Comparison of ENCODE assay signal across 21 cellular contexts in the genomic region with DNA sequence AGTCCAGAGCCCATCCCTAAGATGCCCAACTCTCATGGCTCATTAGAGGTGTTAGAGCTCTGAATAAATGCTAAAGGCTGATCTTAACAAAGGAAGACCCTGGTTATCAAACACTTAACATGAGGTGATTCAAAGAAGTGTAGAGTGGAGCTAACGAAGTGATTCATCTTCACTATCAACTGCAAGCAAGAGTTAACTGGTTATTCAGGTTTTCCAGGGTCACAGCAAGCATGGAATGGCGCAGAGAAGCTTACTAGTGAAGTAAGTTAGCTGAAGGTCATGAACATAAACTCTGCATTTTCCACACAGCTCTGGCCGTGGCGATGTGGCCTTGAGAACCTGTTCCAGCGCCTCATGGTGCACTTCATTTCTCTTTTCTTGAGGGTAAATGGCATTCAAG. TPM values are rescaled to one million over a fixed set of nuclear protein-coding genes. Genes with fewer than 3 reads are reported as not detected.
DNase-seq lines count a peak whose midpoint lies in the region; ATAC-seq and TF ChIP-seq lines count a peak whose summit lies in the region.
"Had no signal": no experiment of that assay in that cellular context is flagged by ENCODE, and none has a peak within 500 bp of the region (broad histone marks: within the 10 kb centered on the region; RNA-seq: fewer than 3 reads in every experiment).

No MANE protein-coding gene starts in this region.

- no peak for ATAC-seq in GM21423 (IDR thresholded peaks at IDR 0.05; ENCODE audit: unreplicated experiment)

- no peaks in the 10 kb centered on the region for H3K9me3 ChIP-seq in esophagus (ENCODE audit: control insufficient read depth in 2 of 2, insufficient read depth in 1 of 2, low read depth in 1 of 2, low read length in 1 of 2)
- H3K9me3 ChIP-seq: ascending aorta, HAP-1, right atrium auricular region had no signal

- H3K9me3 Mint-ChIP-seq in Calu3 (ENCODE audit: low read depth, unreplicated experiment) (no peaks in the 10 kb centered on the region), mesothelial cell of epicardium (no peaks in the 10 kb centered on the region)
- H3K9me3 Mint-ChIP-seq: activated naive CD4-positive, alpha-beta T cell treated with anti-CD3 and anti-CD28 coated beads, Interleukin-2, amount 50 U/mL, for 24 hours had no signal

- H3K4me3 ChIP-seq in LNCaP clone FGC (ENCODE audit: low read depth, low read length): no peak overlapping the region
- no peak overlapping the region for H3K4me3 ChIP-seq in esophagus (ENCODE audit: low read depth in 1 of 2, low read length in 2 of 2)
- H3K4me3 ChIP-seq in H7 (ENCODE audit: insufficient read depth, low read depth, low read length): no peak overlapping the region
- H3K4me3 ChIP-seq: ascending aorta, HAP-1, lung, right atrium auricular region had no signal

- H3K36me3 ChIP-seq in esophagus (ENCODE audit: control insufficient read depth in 2 of 2, insufficient read depth in 2 of 2, low read length in 1 of 2) (peaks cover 3 to 9% of the 10 kb centered on the region in 2 donors), H7 (replicated peaks; ENCODE audit: control insufficient read depth, insufficient read depth, low read length) (peaks cover 53% of the 10 kb centered on the region)

- H3K27ac Mint-ChIP-seq in Calu3 (ENCODE audit: unreplicated experiment): peak overlapping the region; percentile 56
- H3K27ac Mint-ChIP-seq in mesothelial cell of epicardium: peak overlapping the region; percentile 90
- H3K27ac Mint-ChIP-seq: activated naive CD4-positive, alpha-beta T cell treated with anti-CD3 and anti-CD28 coated beads, Interleukin-2, amount 50 U/mL, for 24 hours had no signal

- CTCF ChIA-PET in Calu3 (lab: Charles Lee): no interaction called here

- WGBS in esophagus, 2 donors: 64 to 65% methylated on average over 5 of the region's 5 CpGs

- peak overlapping the region; percentile 5 to 65 for H3K27ac ChIP-seq in esophagus (ENCODE audit: low read depth in 2 of 2, low read length in 1 of 2)
- H3K27ac ChIP-seq: ascending aorta, C4-2B, right atrium auricular region had no signal

- peaks cover 97% of the 10 kb centered on the region for H3K36me3 Mint-ChIP-seq in Calu3 (ENCODE audit: insufficient read depth, unreplicated experiment)
- H3K36me3 Mint-ChIP-seq in mesothelial cell of epicardium: peaks cover 61% of the 10 kb centered on the region
- H3K36me3 Mint-ChIP-seq: activated naive CD4-positive, alpha-beta T cell treated with anti-CD3 and anti-CD28 coated beads, Interleukin-2, amount 50 U/mL, for 24 hours had no signal

- no peak for TF ChIP-seq CTCF in Calu3 (IDR thresholded peaks at IDR 0.05; ENCODE audit: unreplicated experiment)
- TF ChIP-seq CTCF in LNCaP clone FGC (IDR thresholded peaks at IDR 0.05; ENCODE audit: control insufficient read depth, extremely low read depth, insufficient read depth): no peak
- no peak for TF ChIP-seq CTCF in mesothelial cell of epicardium (IDR thresholded peaks at IDR 0.05; ENCODE audit: unreplicated experiment)

- H3K27me3 Mint-ChIP-seq in Calu3 (ENCODE audit: unreplicated experiment) (no peaks in the 10 kb centered on the region), mesothelial cell of epicardium (ENCODE audit: low read depth) (no peaks in the 10 kb centered on the region)

- H3K4me1 Mint-ChIP-seq in Calu3 (ENCODE audit: low read depth, unreplicated experiment) (peaks cover 87% of the 10 kb centered on the region), mesothelial cell of epicardium (peaks cover 95% of the 10 kb centered on the region)
- H3K4me1 Mint-ChIP-seq: activated naive CD4-positive, alpha-beta T cell treated with anti-CD3 and anti-CD28 coated beads, Interleukin-2, amount 50 U/mL, for 24 hours had no signal

- intact Hi-C loops in Calu3 (cut with micrococcal nuclease; ENCODE audit: unreplicated experiment): loop anchor here (5.0 kb wide), 3 partner anchors 58 to 767 kb away; no protein-coding TSS in a partner anchor

- BruUV-seq in Calu3 (replicated peaks; lab: Mats Ljungman, UMichigan): no TSS peak

- H3K4me1 ChIP-seq in esophagus (ENCODE audit: control insufficient read depth in 2 of 2, insufficient read depth in 2 of 2, low read length in 1 of 2): peaks cover 4 to 9% of the 10 kb centered on the region in 2 donors

- no peak for DNase-seq in Calu3
- peak; percentile 8 for DNase-seq in LNCaP clone FGC (ENCODE audit: low read depth)
- no peak for DNase-seq in mesothelial cell of epicardium (ENCODE audit: low spot score in 2 of 2, unreplicated experiment in 2 of 2)
- DNase-seq in H7: no peak
- no peak for DNase-seq in globus pallidus (ENCODE audit: low spot score)
- no peak for DNase-seq in activated CD4-positive, alpha-beta T cell treated with anti-CD3 and anti-CD28 coated beads for 1 hour
- DNase-seq: ACHN; activated CD4-positive, alpha-beta T cell treated with anti-CD3 and anti-CD28 coated beads for 4 hours; DMS 273 treated with DMSO at 0.1 percent for 48 hours; effector CD8-positive, alpha-beta T cell; NCI-H1105; NCI-H2029 treated with DMSO at 0.1 percent for 48 hours; NCI-H526 had no signal

- H3K4me3 Mint-ChIP-seq in Calu3 (ENCODE audit: low read depth, unreplicated experiment) (peak overlapping the region; percentile 94), mesothelial cell of epicardium (no peak overlapping the region)
- H3K4me3 Mint-ChIP-seq: activated naive CD4-positive, alpha-beta T cell treated with anti-CD3 and anti-CD28 coated beads, Interleukin-2, amount 50 U/mL, for 24 hours had no signal

- H3K27me3 ChIP-seq in esophagus (ENCODE audit: control insufficient read depth in 1 of 2, insufficient read depth in 2 of 2, low read length in 2 of 2) (no peaks in the 10 kb centered on the region), H7 (ENCODE audit: control insufficient read depth, insufficient read depth, low read length) (no peaks in the 10 kb centered on the region)
- H3K27me3 ChIP-seq: ascending aorta, right atrium auricular region had no signal

RNA-seq across cellular contexts. Expression of a gene that starts 17.0 kb away (rescaled TPM):
- total RNA-seq in Calu3 (2022): 118 and 143 TPM in 2 replicates
- polyA plus RNA-seq in esophagus: 100 to 1,000 TPM in 1 of 2 donors, 10 to 100 TPM in 1; 47.6 to 151 TPM
- 140 to 145 TPM (median 144 TPM) in 3 replicates for total RNA-seq in mesothelial cell of epicardium
- 53.3 and 76.6 TPM in 2 replicates for total RNA-seq in H7 (2014; rRNA removed; shearing (Covaris generic))
